ENCODE assay signal across 1 cellular context in the genomic region with DNA sequence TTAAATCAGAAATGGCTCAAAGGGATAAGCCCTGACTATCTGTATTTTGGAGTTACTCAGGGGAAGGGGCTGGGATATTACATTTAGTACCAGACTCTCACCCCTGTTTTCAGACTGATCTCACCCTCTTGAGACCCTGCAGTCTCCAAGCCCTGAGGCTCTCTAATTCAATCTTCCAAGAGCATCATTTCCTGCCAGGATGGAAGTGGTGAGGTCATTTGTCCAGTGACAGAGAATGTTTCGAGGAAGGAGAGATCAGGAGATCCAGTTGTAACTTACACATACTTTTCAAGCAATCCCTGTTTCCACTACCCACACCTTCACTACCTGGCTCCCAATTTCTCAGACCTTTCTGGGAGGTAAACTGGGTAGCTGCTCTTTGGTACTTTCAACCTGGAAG.
TF ChIP-seq lines count a peak whose summit lies in the region.

No MANE protein-coding gene starts in this region.

TF ChIP-seq in SK-N-SH, 30 proteins besides CTCF, POLR2A, EP300 and RAD21 (continued from another document):
- TF ChIP-seq, protein P1, sequence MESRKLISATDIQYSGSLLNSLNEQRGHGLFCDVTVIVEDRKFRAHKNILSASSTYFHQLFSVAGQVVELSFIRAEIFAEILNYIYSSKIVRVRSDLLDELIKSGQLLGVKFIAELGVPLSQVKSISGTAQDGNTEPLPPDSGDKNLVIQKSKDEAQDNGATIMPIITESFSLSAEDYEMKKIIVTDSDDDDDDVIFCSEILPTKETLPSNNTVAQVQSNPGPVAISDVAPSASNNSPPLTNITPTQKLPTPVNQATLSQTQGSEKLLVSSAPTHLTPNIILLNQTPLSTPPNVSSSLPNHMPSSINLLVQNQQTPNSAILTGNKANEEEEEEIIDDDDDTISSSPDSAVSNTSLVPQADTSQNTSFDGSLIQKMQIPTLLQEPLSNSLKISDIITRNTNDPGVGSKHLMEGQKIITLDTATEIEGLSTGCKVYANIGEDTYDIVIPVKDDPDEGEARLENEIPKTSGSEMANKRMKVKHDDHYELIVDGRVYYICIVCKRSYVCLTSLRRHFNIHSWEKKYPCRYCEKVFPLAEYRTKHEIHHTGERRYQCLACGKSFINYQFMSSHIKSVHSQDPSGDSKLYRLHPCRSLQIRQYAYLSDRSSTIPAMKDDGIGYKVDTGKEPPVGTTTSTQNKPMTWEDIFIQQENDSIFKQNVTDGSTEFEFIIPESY (IDR thresholded peaks at IDR 0.05; ENCODE audit: borderline replicate concordance, low read depth) = no peak
- no peak for TF ChIP-seq ELF1 (IDR thresholded peaks at IDR 0.05)
- no peak for TF ChIP-seq POLR2AphosphoS5 (IDR thresholded peaks at IDR 0.05; ENCODE audit: low read depth, low read length)
- TF ChIP-seq RCOR1 (IDR thresholded peaks at IDR 0.05; ENCODE audit: low read length) = no peak
- TF ChIP-seq MEF2A (IDR thresholded peaks at IDR 0.05; ENCODE audit: borderline replicate concordance, low read depth) = no peak
- no peak for TF ChIP-seq MXI1 (IDR thresholded peaks at IDR 0.05; ENCODE audit: low read depth, low read length)
- no peak for TF ChIP-seq EZH2phosphoT487 (IDR thresholded peaks at IDR 0.05; ENCODE audit: borderline replicate concordance, low read depth)
- TF ChIP-seq IRF3 (IDR thresholded peaks at IDR 0.05; ENCODE audit: low read depth, low read length) = no peak
- TF ChIP-seq JUND (IDR thresholded peaks at IDR 0.05) = no peak
